9 cellular contexts compared by ENCODE assay signal in genomic region chr1:41862411-41863221, GRCh38. TPM values are rescaled to one million over a fixed set of nuclear protein-coding genes. Genes with fewer than 3 reads are reported as not detected.
A peak's percentile ranks its signal among the peaks of the same experiment; 100 is the strongest.
DNase-seq lines count a peak whose midpoint lies in the region; ATAC-seq and TF ChIP-seq lines count a peak whose summit lies in the region.
"Had no signal": no experiment of that assay in that cellular context is flagged by ENCODE, and none has a peak within 500 bp of the region (broad histone marks: within the 10 kb centered on the region; RNA-seq: fewer than 3 reads in every experiment).

No MANE protein-coding gene starts in this region.

- H3K4me3 ChIP-seq in astrocyte of the spinal cord (ENCODE audit: low read depth, low read length) = no peak overlapping the region
- H3K4me3 ChIP-seq: transverse colon had no signal

- in situ Hi-C loops in astrocyte of the spinal cord (cut with HindIII; ENCODE audit: low sequenced_read_pairs) = no loop called here

- intact Hi-C loops in posterior vena cava (cut with DNase I) = no loop called here

- DNase-seq in DMS53 treated with DMSO at 0.1 percent for 48 hours (lab: John Stamatoyannopoulos, UW; ENCODE audit: unreplicated experiment) (peak; percentile 71), astrocyte of the spinal cord (ENCODE audit: low read depth, low spot score) (peak; percentile 88), omental fat pad (ENCODE audit: low spot score) (no peak), posterior vena cava (ENCODE audit: low spot score) (no peak), DMS 273 treated with DMSO at 0.1 percent for 48 hours (lab: John Stamatoyannopoulos, UW) (no peak)
- DNase-seq: transverse colon had no signal

- ATAC-seq in omental fat pad (ENCODE audit: low FRiP score) (peak; percentile 47), GM21529 (IDR thresholded peaks at IDR 0.05; ENCODE audit: unreplicated experiment) (no peak), GM18868 (IDR thresholded peaks at IDR 0.05; ENCODE audit: unreplicated experiment) (no peak)

- no peak for TF ChIP-seq CTCF in astrocyte of the spinal cord (IDR thresholded peaks at IDR 0.05; ENCODE audit: low read depth, low read length)
- TF ChIP-seq CTCF in omental fat pad (IDR thresholded peaks at IDR 0.05) = no peak

TF ChIP-seq in PFSK-1, 5 proteins besides CTCF, POLR2A, EP300 and RAD21:
- peak; percentile 59; the same call in 1 of the 2 replicates for TF ChIP-seq TAF1 (IDR thresholded peaks at IDR 0.05; ENCODE audit: borderline replicate concordance, insufficient read depth, low read length)
- no peak for TF ChIP-seq SIN3A (IDR thresholded peaks at IDR 0.05; ENCODE audit: borderline replicate concordance, insufficient read depth, low read length)
- TF ChIP-seq FOXP2 (optimal IDR thresholded peaks at IDR 0.05; ENCODE audit: borderline replicate concordance, extremely low read depth, extremely low read length, insufficient read depth) = peak; percentile 55
- TF ChIP-seq POLR2AphosphoS5 (IDR thresholded peaks at IDR 0.05; ENCODE audit: low read depth, low read length) = no peak
- TF ChIP-seq, protein P1, sequence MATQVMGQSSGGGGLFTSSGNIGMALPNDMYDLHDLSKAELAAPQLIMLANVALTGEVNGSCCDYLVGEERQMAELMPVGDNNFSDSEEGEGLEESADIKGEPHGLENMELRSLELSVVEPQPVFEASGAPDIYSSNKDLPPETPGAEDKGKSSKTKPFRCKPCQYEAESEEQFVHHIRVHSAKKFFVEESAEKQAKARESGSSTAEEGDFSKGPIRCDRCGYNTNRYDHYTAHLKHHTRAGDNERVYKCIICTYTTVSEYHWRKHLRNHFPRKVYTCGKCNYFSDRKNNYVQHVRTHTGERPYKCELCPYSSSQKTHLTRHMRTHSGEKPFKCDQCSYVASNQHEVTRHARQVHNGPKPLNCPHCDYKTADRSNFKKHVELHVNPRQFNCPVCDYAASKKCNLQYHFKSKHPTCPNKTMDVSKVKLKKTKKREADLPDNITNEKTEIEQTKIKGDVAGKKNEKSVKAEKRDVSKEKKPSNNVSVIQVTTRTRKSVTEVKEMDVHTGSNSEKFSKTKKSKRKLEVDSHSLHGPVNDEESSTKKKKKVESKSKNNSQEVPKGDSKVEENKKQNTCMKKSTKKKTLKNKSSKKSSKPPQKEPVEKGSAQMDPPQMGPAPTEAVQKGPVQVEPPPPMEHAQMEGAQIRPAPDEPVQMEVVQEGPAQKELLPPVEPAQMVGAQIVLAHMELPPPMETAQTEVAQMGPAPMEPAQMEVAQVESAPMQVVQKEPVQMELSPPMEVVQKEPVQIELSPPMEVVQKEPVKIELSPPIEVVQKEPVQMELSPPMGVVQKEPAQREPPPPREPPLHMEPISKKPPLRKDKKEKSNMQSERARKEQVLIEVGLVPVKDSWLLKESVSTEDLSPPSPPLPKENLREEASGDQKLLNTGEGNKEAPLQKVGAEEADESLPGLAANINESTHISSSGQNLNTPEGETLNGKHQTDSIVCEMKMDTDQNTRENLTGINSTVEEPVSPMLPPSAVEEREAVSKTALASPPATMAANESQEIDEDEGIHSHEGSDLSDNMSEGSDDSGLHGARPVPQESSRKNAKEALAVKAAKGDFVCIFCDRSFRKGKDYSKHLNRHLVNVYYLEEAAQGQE (IDR thresholded peaks at IDR 0.05; ENCODE audit: insufficient read depth in 1 of 2, low read depth in 2 of 2, low read length in 2 of 2) = no peak

RNA-seq across cellular contexts. Expression of gene HIVEP3, which starts 56.1 kb away (rescaled TPM):
- polyA plus RNA-seq in PFSK-1 (2012; ENCODE audit: insufficient read length, low read depth) = 22.4 TPM
- total RNA-seq in omental fat pad (10 to 100 TPM in 1 of 4 donors, 1 to 10 TPM in 3; 6.1 to 10.1 (median 7.8) TPM), posterior vena cava (1 to 10 TPM; 4.1 to 5.5 TPM)

Comparison
In these comparisons a context has a peak if more than half of its experiments do, and no peak if none do; other contexts are left out.
1. DNase-seq: peak in DMS53 treated with DMSO at 0.1 percent for 48 hours (single experiment) and astrocyte of the spinal cord (single experiment); none in omental fat pad (single experiment), posterior vena cava (single experiment) and DMS 273 treated with DMSO at 0.1 percent for 48 hours (single experiment).